8 cellular contexts compared by ENCODE assay signal in genomic region chr16:4515611-4516233, GRCh38. TPM values are rescaled to one million over a fixed set of nuclear protein-coding genes. Genes with fewer than 3 reads are reported as not detected.
DNase-seq lines count a peak whose midpoint lies in the region; ATAC-seq and TF ChIP-seq lines count a peak whose summit lies in the region.

No MANE protein-coding gene starts in this region.

- H3K27me3 ChIP-seq in BLaER1 treated with 17β-estradiol and CSF1 and Interleukin-3, amounts not matched to agents 10 nM and 100 nM: no peaks in the 10 kb centered on the region
- H3K27me3 ChIP-seq in gastroesophageal sphincter: no peaks in the 10 kb centered on the region
- H3K27me3 ChIP-seq in WERI-Rb-1 (ENCODE audit: insufficient read depth, low read depth, severe bottlenecking): no peaks in the 10 kb centered on the region

- TF ChIP-seq CTCF in gastroesophageal sphincter (IDR thresholded peaks at IDR 0.05) (no peak), WERI-Rb-1 (IDR thresholded peaks at IDR 0.05; ENCODE audit: low read depth, low read length) (no peak)

- H3K36me3 ChIP-seq in BLaER1 treated with 17β-estradiol and CSF1 and Interleukin-3, amounts not matched to agents 10 nM and 100 nM: peaks cover 29 to 46% (median 34%) of the 10 kb centered on the region in 11 experiments
- peaks cover 0 to 32% of the 10 kb centered on the region in 2 donors for H3K36me3 ChIP-seq in gastroesophageal sphincter
- H3K36me3 ChIP-seq in WERI-Rb-1: peaks cover 34% of the 10 kb centered on the region

- H3K9ac ChIP-seq in BLaER1 treated with 17β-estradiol and CSF1 and Interleukin-3, amounts not matched to agents 10 nM and 100 nM: peak overlapping the region; percentile 40 to 74 (median 60); a peak in 21 of 22 replicates

- in situ Hi-C loops in SK-MEL-5 (cut with HindIII; ENCODE audit: low pct_unique_long_range_greater_than_20kb, low sequenced_read_pairs): no loop called here

- H3K4me2 ChIP-seq in BLaER1 treated with 17β-estradiol and CSF1 and Interleukin-3, amounts not matched to agents 10 nM and 100 nM: peak overlapping the region; percentile 68 to 96 (median 85)

- TF ChIP-seq EP300 in gastroesophageal sphincter (IDR thresholded peaks at IDR 0.05): no peak

- H3K4me3 ChIP-seq in BLaER1 treated with 17β-estradiol and CSF1 and Interleukin-3, amounts not matched to agents 10 nM and 100 nM: peak overlapping the region; percentile 0 to 46 (median 26); a peak in 11 of 20 replicates
- H3K4me3 ChIP-seq in gastroesophageal sphincter (no peak overlapping the region), WERI-Rb-1 (ENCODE audit: low read depth, low read length) (no peak overlapping the region)

- no peak for TF ChIP-seq POLR2A in gastroesophageal sphincter (IDR thresholded peaks at IDR 0.05)

- H3K27ac ChIP-seq in BLaER1 treated with 17β-estradiol and CSF1 and Interleukin-3, amounts not matched to agents 10 nM and 100 nM: peak overlapping the region; percentile 18 to 88 (median 71); a peak in 19 of 22 replicates
- H3K27ac ChIP-seq in gastroesophageal sphincter (peak overlapping the region in 3 of 4 donors; percentile 38 to 67 (median 56)), WERI-Rb-1 (no peak overlapping the region)

- H3K9me3 ChIP-seq in BLaER1 treated with 17β-estradiol and CSF1 and Interleukin-3, amounts not matched to agents 10 nM and 100 nM (replicated peaks in 1 of 11): no peaks in the 10 kb centered on the region
- H3K9me3 ChIP-seq in gastroesophageal sphincter (no peaks in the 10 kb centered on the region), WERI-Rb-1 (ENCODE audit: severe bottlenecking) (no peaks in the 10 kb centered on the region)

- WGBS in gastroesophageal sphincter (ENCODE audit: low coverage in 1 of 2), 2 donors: 25 to 28% methylated on average over 5 of the region's 5 CpGs

- ATAC-seq in GM21825 (IDR thresholded peaks at IDR 0.05; ENCODE audit: unreplicated experiment) (peak; percentile 57), gastroesophageal sphincter (peak; percentile 22)

- DNase-seq in SK-MEL-5 (ENCODE audit: low read depth, low spot score) (peak; percentile 55), SK-N-DZ (ENCODE audit: low spot score) (no peak), kidney tubule cell (ENCODE audit: low spot score) (no peak), NCI-H2171 treated with DMSO at 0.1 percent for 48 hours (lab: John Stamatoyannopoulos, UW) (no peak), WERI-Rb-1 (no peak)

- H4K20me1 ChIP-seq in BLaER1 treated with 17β-estradiol and CSF1 and Interleukin-3, amounts not matched to agents 10 nM and 100 nM: peaks cover 0 to 99% (median 48%) of the 10 kb centered on the region in 11 experiments; a peak in 17 of 22 replicates

- peaks cover 42 to 84% (median 60%) of the 10 kb centered on the region in 10 experiments for H3K4me1 ChIP-seq in BLaER1 treated with 17β-estradiol and CSF1 and Interleukin-3, amounts not matched to agents 10 nM and 100 nM
- peaks cover 0 to 59% (median 28%) of the 10 kb centered on the region in 3 donors for H3K4me1 ChIP-seq in gastroesophageal sphincter

RNA-seq across cellular contexts. Expression of gene CDIP1, which starts 22.9 kb away (rescaled TPM):
- total RNA-seq in SK-MEL-5 (2014; rRNA removed; shearing (Covaris generic)): 8.7 and 9.4 TPM in 2 replicates
- polyA plus RNA-seq in SK-MEL-5 (2015; cell fraction: cytosol; rRNA removed): 13.9 and 16.8 TPM in 2 replicates
- 2.0 and 3.0 TPM in 2 replicates for polyA plus RNA-seq in SK-MEL-5 (2015; cell fraction: nucleus; rRNA removed)
- 10 to 100 TPM; 13.2 to 31.5 (median 18.7) TPM for total RNA-seq in gastroesophageal sphincter
- 29.1 and 33.1 TPM in 2 replicates for polyA plus RNA-seq in SK-N-DZ (2014; cell fraction: cytosol; rRNA removed)
- polyA plus RNA-seq in SK-N-DZ (2014; cell fraction: nucleus; rRNA removed): 11.1 and 15.7 TPM in 2 replicates

RNA-seq across cellular contexts. Expression of gene HMOX2, which starts 39.5 kb away (rescaled TPM):
- 65.7 and 68.0 TPM in 2 replicates for total RNA-seq in SK-MEL-5 (2014; rRNA removed; shearing (Covaris generic))
- 33.8 and 37.9 TPM in 2 replicates for polyA plus RNA-seq in SK-MEL-5 (2015; cell fraction: cytosol; rRNA removed)
- 8.5 and 12.2 TPM in 2 replicates for polyA plus RNA-seq in SK-MEL-5 (2015; cell fraction: nucleus; rRNA removed)
- 10 to 100 TPM; 26.3 to 66.3 (median 36.2) TPM for total RNA-seq in gastroesophageal sphincter
- 46.9 and 54.2 TPM in 2 replicates for polyA plus RNA-seq in SK-N-DZ (2014; cell fraction: cytosol; rRNA removed)
- 27.5 and 32.0 TPM in 2 replicates for polyA plus RNA-seq in SK-N-DZ (2014; cell fraction: nucleus; rRNA removed)

RNA-seq across cellular contexts. Expression of gene C16orf96, which starts 40.4 kb away (rescaled TPM):
- total RNA-seq in SK-MEL-5 (2014; rRNA removed; shearing (Covaris generic)): not detected in 2 replicates
- polyA plus RNA-seq in SK-MEL-5 (2015; cell fraction: cytosol; rRNA removed): 0.12 and 0.24 TPM in 2 replicates
- not detected in 2 replicates for polyA plus RNA-seq in SK-MEL-5 (2015; cell fraction: nucleus; rRNA removed)
- under 1 TPM in 1 of 4 donors, not detected in 3; 0.40 TPM for total RNA-seq in gastroesophageal sphincter
- 0.06 TPM in 1 of 2 replicates, not detected in the other for polyA plus RNA-seq in SK-N-DZ (2014; cell fraction: cytosol; rRNA removed)
- 0.08 TPM in 1 of 2 replicates, not detected in the other for polyA plus RNA-seq in SK-N-DZ (2014; cell fraction: nucleus; rRNA removed)

RNA-seq across cellular contexts. Expression of gene NMRAL1, which starts 41.3 kb away (rescaled TPM):
- total RNA-seq in SK-MEL-5 (2014; rRNA removed; shearing (Covaris generic)): 33.7 and 34.5 TPM in 2 replicates
- 51.3 and 65.3 TPM in 2 replicates for polyA plus RNA-seq in SK-MEL-5 (2015; cell fraction: cytosol; rRNA removed)
- 106 and 115 TPM in 2 replicates for polyA plus RNA-seq in SK-MEL-5 (2015; cell fraction: nucleus; rRNA removed)
- 10 to 100 TPM; 32.9 to 49.7 (median 39.3) TPM for total RNA-seq in gastroesophageal sphincter
- polyA plus RNA-seq in SK-N-DZ (2014; cell fraction: cytosol; rRNA removed): 14.1 and 28.5 TPM in 2 replicates
- 17.0 and 17.7 TPM in 2 replicates for polyA plus RNA-seq in SK-N-DZ (2014; cell fraction: nucleus; rRNA removed)

Comparison
In these comparisons a context has a peak if more than half of its experiments do, and no peak if none do; other contexts are left out.
1. H3K4me3 ChIP-seq: peak in BLaER1 treated with 17β-estradiol and CSF1 and Interleukin-3, amounts not matched to agents 10 nM and 100 nM (10 of 10); none in gastroesophageal sphincter (0 of 2) and WERI-Rb-1 (single experiment).